In genomic region chr4:55395529-55396304, GRCh38 we compare ENCODE assay signal across 1 cellular context.
TF ChIP-seq lines count a peak whose summit lies in the region.

Gene TMEM165 (plus strand): TSS chr4:55395957. CDS start chr4:55396190, 233 bp downstream.

TF ChIP-seq in HEK293, 187 proteins besides CTCF, POLR2A, EP300 and RAD21 (continued from another document and continues in another):
- TF ChIP-seq ZNF518A (tag by site-specific recombination; conservative IDR thresholded peaks at IDR 0.05; ENCODE audit: low read depth): no peak
- TF ChIP-seq HOXD13 (CRISPR knock-in tag; IDR thresholded peaks at IDR 0.05; ENCODE audit: borderline replicate concordance): no peak
- TF ChIP-seq ZNF776 (tag by site-specific recombination; IDR thresholded peaks at IDR 0.05; ENCODE audit: borderline replicate concordance): no peak
- TF ChIP-seq ZNF571 (tag by site-specific recombination; IDR thresholded peaks at IDR 0.05): no peak
- no peak for TF ChIP-seq ZNF48 (tag by site-specific recombination; IDR thresholded peaks at IDR 0.05)
- TF ChIP-seq KLF10 (tag by site-specific recombination; IDR thresholded peaks at IDR 0.05): peak; percentile 49; the same call in 1 of the 2 replicates
- no peak for TF ChIP-seq ZNF133 (tag by site-specific recombination; IDR thresholded peaks at IDR 0.05)
- TF ChIP-seq ZNF791 (tag by site-specific recombination; IDR thresholded peaks at IDR 0.05): no peak
- TF ChIP-seq REST (tag by site-specific recombination; IDR thresholded peaks at IDR 0.05): no peak
- TF ChIP-seq MZF1 (tag by site-specific recombination; IDR thresholded peaks at IDR 0.05; ENCODE audit: borderline replicate concordance): no peak
- TF ChIP-seq ZNF19 (tag by site-specific recombination; IDR thresholded peaks at IDR 0.05; ENCODE audit: low read depth): no peak
- TF ChIP-seq GLI2 (tag by site-specific recombination; IDR thresholded peaks at IDR 0.05; ENCODE audit: borderline replicate concordance, low read depth): no peak
- TF ChIP-seq SP7 (tag by site-specific recombination; IDR thresholded peaks at IDR 0.05): peak; percentile 65; the same call in 1 of the 2 replicates
- no peak for TF ChIP-seq ZNF266 (tag by site-specific recombination; IDR thresholded peaks at IDR 0.05; ENCODE audit: low read depth)
- TF ChIP-seq SCRT2 (tag by site-specific recombination; IDR thresholded peaks at IDR 0.05): no peak
- TF ChIP-seq WT1 (tag by site-specific recombination; IDR thresholded peaks at IDR 0.05): no peak
- peak; percentile 52; the same call in 1 of the 2 replicates for TF ChIP-seq SP3 (tag by site-specific recombination; IDR thresholded peaks at IDR 0.05)
- TF ChIP-seq ZNF629 (tag by site-specific recombination; IDR thresholded peaks at IDR 0.05): peak; percentile 94
- TF ChIP-seq ZNF626 (tag by site-specific recombination; IDR thresholded peaks at IDR 0.05): no peak
- no peak for TF ChIP-seq ZNF23 (tag by site-specific recombination; IDR thresholded peaks at IDR 0.05; ENCODE audit: borderline replicate concordance)
- TF ChIP-seq GLIS2 (tag by site-specific recombination; IDR thresholded peaks at IDR 0.05): peak; percentile 86
- no peak for TF ChIP-seq ZNF174 (tag by site-specific recombination; IDR thresholded peaks at IDR 0.05)
- no peak for TF ChIP-seq ZSCAN5A (tag by site-specific recombination; IDR thresholded peaks at IDR 0.05)
- TF ChIP-seq ZNF423 (tag by site-specific recombination; IDR thresholded peaks at IDR 0.05): no peak
- TF ChIP-seq ZNF670 (tag by site-specific recombination; IDR thresholded peaks at IDR 0.05; ENCODE audit: low read depth): no peak
- no peak; the same call in 1 of the 2 replicates for TF ChIP-seq ZSCAN30 (tag by site-specific recombination; IDR thresholded peaks at IDR 0.05)
- TF ChIP-seq KLF1 (tag by site-specific recombination; IDR thresholded peaks at IDR 0.05): peak; percentile 59
- TF ChIP-seq ZNF610 (tag by site-specific recombination; IDR thresholded peaks at IDR 0.05; ENCODE audit: borderline replicate concordance): no peak
- no peak for TF ChIP-seq ZNF449 (tag by site-specific recombination; IDR thresholded peaks at IDR 0.05)
- no peak for TF ChIP-seq ZSCAN18 (tag by site-specific recombination; IDR thresholded peaks at IDR 0.05)
- TF ChIP-seq ZFP3 (tag by site-specific recombination; IDR thresholded peaks at IDR 0.05; ENCODE audit: low read depth): no peak
- TF ChIP-seq ZNF704 (tag by site-specific recombination; IDR thresholded peaks at IDR 0.05): no peak
- TF ChIP-seq ZNF37A (tag by site-specific recombination; IDR thresholded peaks at IDR 0.05): no peak
- 0 out of 2 replicates have a peak, but pooled peaks have one; percentile 10 for TF ChIP-seq YY1 (tag by site-specific recombination; IDR thresholded peaks at IDR 0.05)
- TF ChIP-seq ZNF184 (tag by site-specific recombination; IDR thresholded peaks at IDR 0.05): no peak
- TF ChIP-seq ZNF211 (tag by site-specific recombination; IDR thresholded peaks at IDR 0.05; ENCODE audit: low read depth): no peak
- TF ChIP-seq SETDB1 (IDR thresholded peaks at IDR 0.05; ENCODE audit: insufficient read length, low read length): no peak
- no peak for TF ChIP-seq ZNF530 (tag by site-specific recombination; IDR thresholded peaks at IDR 0.05; ENCODE audit: low read depth)
- no peak for TF ChIP-seq ZBTB6 (tag by site-specific recombination; IDR thresholded peaks at IDR 0.05)
- no peak for TF ChIP-seq ZNF623 (tag by site-specific recombination; IDR thresholded peaks at IDR 0.05)
- no peak for TF ChIP-seq ZBTB10 (tag by site-specific recombination; IDR thresholded peaks at IDR 0.05)
- TF ChIP-seq ZBTB26 (tag by site-specific recombination; optimal IDR thresholded peaks at IDR 0.05): peak; percentile 92
- no peak for TF ChIP-seq ZNF621 (tag by site-specific recombination; IDR thresholded peaks at IDR 0.05)
- TF ChIP-seq ZNF76 (tag by site-specific recombination; IDR thresholded peaks at IDR 0.05; ENCODE audit: borderline replicate concordance, low read depth): peak; percentile 63; the same call in 1 of the 2 replicates
- no peak for TF ChIP-seq ZNF140 (tag by site-specific recombination; IDR thresholded peaks at IDR 0.05)
- no peak for TF ChIP-seq ZNF544 (tag by site-specific recombination; IDR thresholded peaks at IDR 0.05)
- no peak for TF ChIP-seq ZNF521 (tag by site-specific recombination; IDR thresholded peaks at IDR 0.05)
